ENCODE assay signal across 2 cellular contexts in genomic region chr3:62226601-62227339, GRCh38.
TF ChIP-seq lines count a peak whose summit lies in the region.

No MANE protein-coding gene starts in this region.

TF ChIP-seq in HepG2, 621 proteins besides CTCF, POLR2A, EP300 and RAD21 (continued from another document):
- TF ChIP-seq ATF2 (CRISPR knock-in tag; IDR thresholded peaks at IDR 0.05) (no peak), MAFF (IDR thresholded peaks at IDR 0.05; ENCODE audit: low read depth, low read length) (peak; percentile 82)
- TF ChIP-seq, protein P1, sequence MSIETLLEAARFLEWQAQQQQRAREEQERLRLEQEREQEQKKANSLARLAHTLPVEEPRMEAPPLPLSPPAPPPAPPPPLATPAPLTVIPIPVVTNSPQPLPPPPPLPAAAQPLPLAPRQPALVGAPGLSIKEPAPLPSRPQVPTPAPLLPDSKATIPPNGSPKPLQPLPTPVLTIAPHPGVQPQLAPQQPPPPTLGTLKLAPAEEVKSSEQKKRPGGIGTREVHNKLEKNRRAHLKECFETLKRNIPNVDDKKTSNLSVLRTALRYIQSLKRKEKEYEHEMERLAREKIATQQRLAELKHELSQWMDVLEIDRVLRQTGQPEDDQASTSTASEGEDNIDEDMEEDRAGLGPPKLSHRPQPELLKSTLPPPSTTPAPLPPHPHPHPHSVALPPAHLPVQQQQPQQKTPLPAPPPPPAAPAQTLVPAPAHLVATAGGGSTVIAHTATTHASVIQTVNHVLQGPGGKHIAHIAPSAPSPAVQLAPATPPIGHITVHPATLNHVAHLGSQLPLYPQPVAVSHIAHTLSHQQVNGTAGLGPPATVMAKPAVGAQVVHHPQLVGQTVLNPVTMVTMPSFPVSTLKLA (IDR thresholded peaks at IDR 0.05) = peak; percentile 72

TF ChIP-seq in GM12878, 131 proteins besides CTCF, POLR2A, EP300 and RAD21:
- TF ChIP-seq, protein P2, sequence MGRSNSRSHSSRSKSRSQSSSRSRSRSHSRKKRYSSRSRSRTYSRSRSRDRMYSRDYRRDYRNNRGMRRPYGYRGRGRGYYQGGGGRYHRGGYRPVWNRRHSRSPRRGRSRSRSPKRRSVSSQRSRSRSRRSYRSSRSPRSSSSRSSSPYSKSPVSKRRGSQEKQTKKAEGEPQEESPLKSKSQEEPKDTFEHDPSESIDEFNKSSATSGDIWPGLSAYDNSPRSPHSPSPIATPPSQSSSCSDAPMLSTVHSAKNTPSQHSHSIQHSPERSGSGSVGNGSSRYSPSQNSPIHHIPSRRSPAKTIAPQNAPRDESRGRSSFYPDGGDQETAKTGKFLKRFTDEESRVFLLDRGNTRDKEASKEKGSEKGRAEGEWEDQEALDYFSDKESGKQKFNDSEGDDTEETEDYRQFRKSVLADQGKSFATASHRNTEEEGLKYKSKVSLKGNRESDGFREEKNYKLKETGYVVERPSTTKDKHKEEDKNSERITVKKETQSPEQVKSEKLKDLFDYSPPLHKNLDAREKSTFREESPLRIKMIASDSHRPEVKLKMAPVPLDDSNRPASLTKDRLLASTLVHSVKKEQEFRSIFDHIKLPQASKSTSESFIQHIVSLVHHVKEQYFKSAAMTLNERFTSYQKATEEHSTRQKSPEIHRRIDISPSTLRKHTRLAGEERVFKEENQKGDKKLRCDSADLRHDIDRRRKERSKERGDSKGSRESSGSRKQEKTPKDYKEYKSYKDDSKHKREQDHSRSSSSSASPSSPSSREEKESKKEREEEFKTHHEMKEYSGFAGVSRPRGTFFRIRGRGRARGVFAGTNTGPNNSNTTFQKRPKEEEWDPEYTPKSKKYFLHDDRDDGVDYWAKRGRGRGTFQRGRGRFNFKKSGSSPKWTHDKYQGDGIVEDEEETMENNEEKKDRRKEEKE (IDR thresholded peaks at IDR 0.05) = no peak
- TF ChIP-seq USF2 (IDR thresholded peaks at IDR 0.05; ENCODE audit: borderline replicate concordance, low read depth, low read length) (no peak; the same call in 1 of the 2 replicates), BHLHE40 (IDR thresholded peaks at IDR 0.05; ENCODE audit: borderline replicate concordance in 1 of 2, low read depth in 2 of 2, low read length in 1 of 2) (peak; percentile 73 to 78), NBN (IDR thresholded peaks at IDR 0.05) (no peak), NKRF (conservative IDR thresholded peaks at IDR 0.05) (no peak), IRF4 (IDR thresholded peaks at IDR 0.05; ENCODE audit: low read depth, low read length) (no peak), RAD51 (IDR thresholded peaks at IDR 0.05) (peak; percentile 63), CUX1 (IDR thresholded peaks at IDR 0.05; ENCODE audit: insufficient replicate concordance, low read depth, low read length) (no peak)
